In genomic region chr1:157691285-157691920, GRCh38 we compare ENCODE assay signal across 8 cellular contexts. TPM values are rescaled to one million over a fixed set of nuclear protein-coding genes. Genes with fewer than 3 reads are reported as not detected.
DNase-seq lines count a peak whose midpoint lies in the region; ATAC-seq and TF ChIP-seq lines count a peak whose summit lies in the region.

No MANE protein-coding gene starts in this region.

- H4K5ac ChIP-seq in mesendoderm (ENCODE audit: low read length), result no peak overlapping the region

- no peak overlapping the region for H2AK5ac ChIP-seq in mesendoderm (ENCODE audit: low read length)

- no peak overlapping the region for H3K9ac ChIP-seq in mammary epithelial cell (ENCODE audit: insufficient read depth, low read length)
- H3K9ac ChIP-seq in mesendoderm (ENCODE audit: low read length), result no peak overlapping the region

- no peak overlapping the region for H3K18ac ChIP-seq in mesendoderm (ENCODE audit: low read length)

- no peak overlapping the region for H3K4ac ChIP-seq in mesendoderm (ENCODE audit: low read depth, low read length)

- H2BK120ac ChIP-seq in mesendoderm (ENCODE audit: low read depth, low read length), result no peak overlapping the region

- no peak overlapping the region for H2BK15ac ChIP-seq in mesendoderm (replicated peaks; ENCODE audit: low read depth)

- TF ChIP-seq CTCF in mammary epithelial cell (conservative IDR thresholded peaks at IDR 0.05 in 1 of 2, IDR thresholded peaks at IDR 0.05 in 1 of 2; ENCODE audit: extremely low read depth in 1 of 2, insufficient read depth in 1 of 2, low read depth in 1 of 2, low read length in 2 of 2), result peak; percentile 53 to 72
- TF ChIP-seq CTCF in psoas muscle (IDR thresholded peaks at IDR 0.05), result no peak

- H2BK5ac ChIP-seq in mesendoderm (ENCODE audit: low read length), result no peak overlapping the region

- H3K4me1 ChIP-seq in mammary epithelial cell (ENCODE audit: insufficient read depth, low read length) (no peaks in the 10 kb centered on the region), mesendoderm (ENCODE audit: control insufficient read depth, low read depth, low read length) (no peaks in the 10 kb centered on the region), psoas muscle (no peaks in the 10 kb centered on the region)

- no peak overlapping the region for H3K23ac ChIP-seq in mesendoderm (ENCODE audit: low read length)

- in situ Hi-C loops in mammary epithelial cell (cut with MboI; ENCODE audit: low sequenced_read_pairs in 2 of 2), result loop anchor here in 1 of 2 donors (25.0 kb wide), 1 partner anchor 104 kb away; the partner anchor contains the start of gene FCRL4

- CTCF ChIA-PET in mammary epithelial cell (lab: Charles Lee; ENCODE audit: low non-redundant PET), result no interaction called here

- H3K79me1 ChIP-seq in mesendoderm (ENCODE audit: low read length), result no peaks in the 10 kb centered on the region

- H3K27ac ChIP-seq in mammary epithelial cell (ENCODE audit: insufficient read depth, low read depth, low read length) (no peak overlapping the region), mesendoderm (ENCODE audit: low read depth, low read length) (no peak overlapping the region), psoas muscle (no peak overlapping the region)

- H4K20me1 ChIP-seq in mammary epithelial cell (ENCODE audit: insufficient read depth, low read length), result no peaks in the 10 kb centered on the region

- WGBS in mammary epithelial cell (ENCODE audit: low coverage, missing lambda C conversion rate), result 40% methylated on average over 5 of the region's 5 CpGs
- no CpG with 5 or more reads among the region's 5 CpGs for WGBS in mesendoderm (ENCODE audit: extremely low coverage, insufficient coverage, low lambda C conversion rate)
- WGBS in psoas muscle, 3 donors, result 29 to 36% (median 33%) methylated on average over 5 of the region's 5 CpGs

- no peak overlapping the region for H2AFZ ChIP-seq in mammary epithelial cell (ENCODE audit: low read depth, low read length)

- H3K4me2 ChIP-seq in mammary epithelial cell (ENCODE audit: insufficient read depth, low read depth, low read length), result no peak overlapping the region
- H3K4me2 ChIP-seq in mesendoderm (ENCODE audit: low read length), result no peak overlapping the region

- H3K4me3 ChIP-seq in mammary epithelial cell (replicated peaks in 1 of 3; ENCODE audit: insufficient read depth in 1 of 3, low read depth in 2 of 3, low read length in 3 of 3), result no peak overlapping the region
- H3K4me3 ChIP-seq in mesendoderm (ENCODE audit: low read length), result no peak overlapping the region
- H3K4me3 ChIP-seq in psoas muscle, result no peak overlapping the region

- H3K56ac ChIP-seq in mesendoderm (ENCODE audit: low read length), result no peak overlapping the region

- DNase-seq in NCI-H524 (lab: John Stamatoyannopoulos, UW), result peak; percentile 4 to 61
- DNase-seq in NCI-H524 treated with DMSO at 0.1 percent for 48 hours (lab: John Stamatoyannopoulos, UW), result no peak
- DNase-seq in NCI-H1694 (lab: John Stamatoyannopoulos, UW), result peak; percentile 13
- peak; percentile 14 for DNase-seq in mammary epithelial cell
- DNase-seq in mesendoderm, result peak; percentile 79
- no peak for DNase-seq in psoas muscle
- no peak for DNase-seq in left cardiac atrium

- dilution Hi-C loops in mammary epithelial cell (cut with HindIII; ENCODE audit: low sequenced_read_pairs), result no loop called here

- intact Hi-C loops in mammary epithelial cell (cut with micrococcal nuclease) (loop anchor here (1.0 to 10.0 kb wide), 3 partner anchors 111 to 497 kb away; no protein-coding TSS in a partner anchor), psoas muscle (cut with DNase I) (no loop called here), left cardiac atrium (cut with DNase I) (no loop called here)

- H3K79me2 ChIP-seq in mammary epithelial cell (ENCODE audit: insufficient read depth, low read length) (no peaks in the 10 kb centered on the region), mesendoderm (ENCODE audit: control insufficient read depth, insufficient read depth, low read length) (no peaks in the 10 kb centered on the region)

- no TSS peak for BruUV-seq in mammary epithelial cell (replicated peaks; lab: Mats Ljungman, UMichigan)

- no peaks in the 10 kb centered on the region for H3K36me3 ChIP-seq in mammary epithelial cell (ENCODE audit: insufficient read depth, low read length)
- no peaks in the 10 kb centered on the region for H3K36me3 ChIP-seq in mesendoderm (ENCODE audit: control insufficient read depth, insufficient read depth, low read length)
- H3K36me3 ChIP-seq in psoas muscle (ENCODE audit: insufficient read depth in 1 of 2, low read depth in 1 of 2), result no peaks in the 10 kb centered on the region

- H3K27me3 ChIP-seq in mammary epithelial cell (ENCODE audit: insufficient read depth, low read length) (peaks cover 2% of the 10 kb centered on the region), mesendoderm (ENCODE audit: insufficient read depth, low read length, poor library complexity) (no peaks in the 10 kb centered on the region), psoas muscle (ENCODE audit: insufficient read depth in 3 of 3, low read length in 2 of 3) (no peaks in the 10 kb centered on the region)

- no peak for ATAC-seq in HG03439 (IDR thresholded peaks at IDR 0.05; ENCODE audit: unreplicated experiment)
- no peak for ATAC-seq in psoas muscle
- ATAC-seq in left cardiac atrium, result no peak

- H4K8ac ChIP-seq in mesendoderm (ENCODE audit: low read depth, low read length), result no peak overlapping the region

- H3K9me3 ChIP-seq in mammary epithelial cell (replicated peaks; ENCODE audit: insufficient read depth, low read length) (no peaks in the 10 kb centered on the region), psoas muscle (no peaks in the 10 kb centered on the region)

RNA-seq across cellular contexts. Expression of gene FCRL3, which starts 9.2 kb away (rescaled TPM):
- not detected for total RNA-seq in mammary epithelial cell
- polyA plus RNA-seq in mammary epithelial cell, result not detected
- not detected for polyA minus RNA-seq in mammary epithelial cell
- polyA plus RNA-seq in mesendoderm (2013, experiment 1 of 2), result 0.01 TPM
- under 0.01 TPM for polyA plus RNA-seq in mesendoderm (2013, experiment 2 of 2)
- under 1 TPM in 2 of 4 donors, not detected in 2; 0.25 to 0.44 TPM for total RNA-seq in psoas muscle
- under 1 TPM; 0.03 to 0.06 (median 0.03) TPM for polyA plus RNA-seq in psoas muscle
- total RNA-seq in left cardiac atrium, result under 1 TPM; 0.10 to 0.24 TPM

Comparison
In these comparisons a context has a peak if more than half of its experiments do, and no peak if none do; other contexts are left out.
1. DNase-seq: peak in NCI-H524 (2 of 2), NCI-H1694 (single experiment), mammary epithelial cell (single experiment) and mesendoderm (single experiment); none in NCI-H524 treated with DMSO at 0.1 percent for 48 hours (single experiment), psoas muscle (0 of 2) and left cardiac atrium (single experiment).